In genomic region chr15:101129851-101130250, GRCh38 we compare ENCODE assay signal across 18 cellular contexts.
"Had no signal": no experiment of that assay in that cellular context is flagged by ENCODE, and none has a peak within 500 bp of the region (broad histone marks: within the 10 kb centered on the region; RNA-seq: fewer than 3 reads in every experiment).

No MANE protein-coding gene starts in this region.

- ATAC-seq: activated CD8-positive, alpha-beta T cell treated with anti-CD3 and anti-CD28 coated beads for 36 hours; activated T-cell treated with anti-CD3 and anti-CD28 coated beads, Interleukin-2, amount 50 U/mL, for 72 hours; body of pancreas; gastroesophageal sphincter; left lung had no signal

- H3K27ac ChIP-seq: adrenal gland, body of pancreas, gastroesophageal sphincter, left lung, stomach had no signal

- H3K27me3 Mint-ChIP-seq: activated CD8-positive, alpha-beta T cell treated with anti-CD3 and anti-CD28 coated beads for 36 hours had no signal

- H3K27ac Mint-ChIP-seq: activated CD8-positive, alpha-beta T cell treated with anti-CD3 and anti-CD28 coated beads for 36 hours; activated T-cell treated with anti-CD3 and anti-CD28 coated beads, Interleukin-2, amount 50 U/mL, for 72 hours; T-helper 2 cell treated with Interferon-gamma antibody and Interleukin-4, amounts not matched to agents 5 μg/mL and 100 μg/mL, for 36 hours had no signal

- H3K36me3 ChIP-seq: adrenal gland, gastroesophageal sphincter, left lung, stomach, thoracic aorta had no signal

- H3K9me3 ChIP-seq: adrenal gland, body of pancreas, gastroesophageal sphincter had no signal

- H3K4me3 ChIP-seq: adrenal gland, body of pancreas, gastroesophageal sphincter, left lung, stomach, thoracic aorta had no signal

- H3K4me3 Mint-ChIP-seq: activated CD8-positive, alpha-beta T cell treated with anti-CD3 and anti-CD28 coated beads for 36 hours; activated T-cell treated with anti-CD3 and anti-CD28 coated beads, Interleukin-2, amount 50 U/mL, for 72 hours; T-helper 2 cell treated with Interferon-gamma antibody and Interleukin-4, amounts not matched to agents 5 μg/mL and 100 μg/mL, for 36 hours had no signal

- DNase-seq: activated CD4-positive, CD25-positive, alpha-beta regulatory T cell treated with anti-CD3 and anti-CD28 coated beads, Interleukin-2, amount 50 U/mL, for 72 hours; activated CD8-positive, alpha-beta memory T cell treated with anti-CD3 and anti-CD28 coated beads, Interleukin-2, amount 50 U/mL, for 4 hours; activated CD8-positive, alpha-beta T cell treated with anti-CD3 and anti-CD28 coated beads for 36 hours; activated gamma-delta T cell treated with Interleukin-2 at 50 U/mL for 16 hours; activated T-cell treated with anti-CD3 and anti-CD28 coated beads, Interleukin-2, amount 50 U/mL, for 72 hours; adrenal gland; body of pancreas; central memory CD4-positive, alpha-beta T cell; dermis blood vessel endothelial cell; islet precursor cell; left lung; mesenchymal stem cell; stimulated activated CD4-positive, alpha-beta T cell treated with anti-CD3 and anti-CD28 coated beads, Interleukin-15, amount 100 ng/mL, for 24 hours; stimulated activated CD4-positive, alpha-beta T cell treated with anti-CD3 and anti-CD28 coated beads, Interleukin-4, amount 100 ng/mL, for 24 hours; stomach had no signal

- H3K27me3 ChIP-seq: adrenal gland, body of pancreas, gastroesophageal sphincter, left lung, stomach had no signal
